Comparison of ENCODE assay signal across 8 cellular contexts in the genomic region with DNA sequence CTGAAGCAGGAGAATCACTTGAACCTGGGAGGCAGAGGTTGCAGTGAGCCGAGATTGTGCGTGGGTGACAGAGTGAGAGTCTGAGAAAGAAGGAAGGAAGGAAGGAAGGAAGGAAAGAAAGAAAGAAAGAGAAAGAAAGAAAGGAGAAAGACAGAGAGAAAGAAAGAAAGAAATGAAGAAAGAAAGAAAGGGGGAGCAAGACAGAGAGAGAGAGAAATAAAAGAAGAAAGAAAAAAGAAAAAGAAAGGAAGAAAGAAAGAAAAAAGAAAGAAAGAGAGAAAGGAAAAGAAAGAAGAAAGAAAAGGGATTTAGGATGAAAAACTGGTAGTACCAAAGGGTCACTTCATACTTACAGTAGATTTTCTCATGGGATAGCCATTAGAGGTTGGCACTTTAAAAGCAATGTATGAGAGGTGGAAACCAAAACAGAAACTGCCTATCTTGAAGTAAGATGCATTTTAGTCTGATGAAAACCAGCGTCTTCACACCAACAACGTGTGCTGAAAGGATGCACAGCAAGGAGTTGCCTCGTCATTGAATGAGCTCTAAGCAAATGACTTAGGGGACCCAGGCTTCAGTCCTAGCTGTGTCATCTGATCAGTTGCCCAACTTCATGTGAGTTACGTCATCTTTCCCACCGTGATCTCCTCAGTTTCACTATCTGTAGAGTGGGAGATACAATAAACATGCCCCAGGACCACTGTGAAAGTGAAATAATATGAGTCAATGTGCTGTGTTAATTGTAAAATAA.
DNase-seq lines count a peak whose midpoint lies in the region; ATAC-seq, FAIRE-seq and TF ChIP-seq lines count a peak whose summit lies in the region.

No MANE protein-coding gene starts in this region.

- H3K36me3 ChIP-seq in colonic mucosa (no peaks in the 10 kb centered on the region), ovary (no peaks in the 10 kb centered on the region)

- TF ChIP-seq EP300 in ovary (IDR thresholded peaks at IDR 0.05): no peak

- H3K9me3 ChIP-seq in colonic mucosa (no peaks in the 10 kb centered on the region), ovary (no peaks in the 10 kb centered on the region)

- H3K4me1 ChIP-seq in colonic mucosa (peaks cover 12% of the 10 kb centered on the region), ovary (ENCODE audit: insufficient read depth) (no peaks in the 10 kb centered on the region)

- DNase-seq in GM18507 (ENCODE audit: extremely low spot score, insufficient read length, low read depth): no peak
- peak; percentile 56 for DNase-seq in NB4 (ENCODE audit: low read depth)
- DNase-seq in colonic mucosa: no peak
- peak; percentile 65 for DNase-seq in stimulated activated CD8-positive, alpha-beta memory T cell treated with anti-CD3 and anti-CD28 coated beads, Interleukin-4, amount 100 ng/mL, for 48 hours
- DNase-seq in ovary: no peak
- no peak for DNase-seq in DMS153 (lab: John Stamatoyannopoulos, UW)
- no peak for DNase-seq in anterior cingulate cortex (lab: John Stamatoyannopoulos, UW)

- H3K9ac ChIP-seq in colonic mucosa (ENCODE audit: low read depth in 2 of 2, low read length in 2 of 2): no peak overlapping the region

- no peak overlapping the region for H3K4me3 ChIP-seq in NB4 (ENCODE audit: low read depth, low read length)
- H3K4me3 ChIP-seq in colonic mucosa: no peak overlapping the region
- H3K4me3 ChIP-seq in ovary: no peak overlapping the region

- H3K27me3 ChIP-seq in colonic mucosa (no peaks in the 10 kb centered on the region), ovary (no peaks in the 10 kb centered on the region)

- TF ChIP-seq CTCF in NB4 (IDR thresholded peaks at IDR 0.05; ENCODE audit: low read depth, low read length): no peak
- TF ChIP-seq CTCF in colonic mucosa (IDR thresholded peaks at IDR 0.05): no peak
- no peak for TF ChIP-seq CTCF in ovary (IDR thresholded peaks at IDR 0.05)

- TF ChIP-seq POLR2A in NB4 (IDR thresholded peaks at IDR 0.05; ENCODE audit: extremely low read depth, insufficient read length): no peak
- TF ChIP-seq POLR2A in ovary (IDR thresholded peaks at IDR 0.05): no peak

- 87 to 92% (median 91%) methylated on average over 7 of the region's 7 CpGs for WGBS in ovary, 3 donors

- FAIRE-seq in GM18507 (lab: Jason Lieb, UNC): peak; percentile 97

- peak; percentile 68 for ATAC-seq in GM21619 (IDR thresholded peaks at IDR 0.05; ENCODE audit: unreplicated experiment)

- intact Hi-C loops in colonic mucosa (cut with DNase I) (no loop called here), ovary (cut with DNase I) (no loop called here)

- peak overlapping the region; percentile 47 for H3K27ac ChIP-seq in colonic mucosa
- no peak overlapping the region for H3K27ac ChIP-seq in ovary

Comparison
In these comparisons a context has a peak if more than half of its experiments do, and no peak if none do; other contexts are left out.
1. DNase-seq: peak in NB4 (single experiment) and stimulated activated CD8-positive, alpha-beta memory T cell treated with anti-CD3 and anti-CD28 coated beads, Interleukin-4, amount 100 ng/mL, for 48 hours (single experiment); none in GM18507 (single experiment), colonic mucosa (single experiment), ovary (0 of 5), DMS153 (single experiment) and anterior cingulate cortex (0 of 58).